ENCODE assay signal across 22 cellular contexts in genomic region chr7:91228927-91229326, GRCh38. TPM values are rescaled to one million over a fixed set of nuclear protein-coding genes. Genes with fewer than 3 reads are reported as not detected.
A peak's percentile ranks its signal among the peaks of the same experiment; 100 is the strongest.
DNase-seq lines count a peak whose midpoint lies in the region; ATAC-seq and TF ChIP-seq lines count a peak whose summit lies in the region.
"Had no signal": no experiment of that assay in that cellular context is flagged by ENCODE, and none has a peak within 500 bp of the region (broad histone marks: within the 10 kb centered on the region; RNA-seq: fewer than 3 reads in every experiment).

No MANE protein-coding gene starts in this region.

- peak; percentile 74 for ATAC-seq in PC-3
- ATAC-seq: activated CD8-positive, alpha-beta T cell treated with anti-CD3 and anti-CD28 coated beads for 36 hours; activated naive CD4-positive, alpha-beta T cell treated with anti-CD3 and anti-CD28 coated beads, Interleukin-2, amount 50 U/mL, for 72 hours; activated T-cell treated with anti-CD3 and anti-CD28 coated beads, Interleukin-2, amount 50 U/mL, for 4 hours; heart left ventricle; lower lobe of right lung; stimulated activated naive CD8-positive, alpha-beta T cell treated with anti-CD3 and anti-CD28 coated beads, Interleukin-15, amount 100 ng/mL, for 72 hours; T-helper 17 cell had no signal

- intact Hi-C loops in PC-3 (cut with micrococcal nuclease): loop anchor here (5.0 kb wide), 1 partner anchor 142 kb away; no protein-coding TSS in a partner anchor

- POLR2A ChIA-PET in AG04450 (lab: Yijun Ruan, JAX) (interaction anchor here (0.7 to 1.5 kb wide), 5 partner anchors 10 to 64 kb away, joined by 3 to 10 read pairs (median 3); no protein-coding TSS in a partner anchor), PC-3 (lab: Charles Lee; ENCODE audit: unreplicated experiment) (interaction anchor here (0.6 to 0.7 kb wide), 2 partner anchors 21 to 37 kb away, joined by 3 to 8 read pairs; no protein-coding TSS in a partner anchor)

- no peak for DNase-seq in AG04450 (ENCODE audit: low read depth, low spot score)
- DNase-seq in HFFc6: no peak
- peak; percentile 56 for DNase-seq in PC-3
- peak; percentile 60 for DNase-seq in fibroblast of mammary gland (ENCODE audit: low read depth)
- no peak for DNase-seq in activated CD4-positive, CD25-positive, alpha-beta regulatory T cell treated with anti-CD3 and anti-CD28 coated beads, Interleukin-2, amount 50 U/mL, for 72 hours
- DNase-seq in GM03348 (ENCODE audit: low spot score): no peak
- no peak for DNase-seq in central memory CD4-positive, alpha-beta T cell
- DNase-seq in mesendoderm: no peak
- DNase-seq: activated CD8-positive, alpha-beta T cell treated with anti-CD3 and anti-CD28 coated beads for 36 hours; activated T-cell treated with anti-CD3 and anti-CD28 coated beads, Interleukin-2, amount 50 U/mL, for 4 hours; heart left ventricle; lower lobe of right lung; NCI-H1092; sigmoid colon; stimulated activated CD4-positive, alpha-beta T cell treated with anti-CD3 and anti-CD28 coated beads, Interleukin-2, amount 100 ng/mL, for 24 hours; stimulated activated naive CD8-positive, alpha-beta T cell treated with anti-CD3 and anti-CD28 coated beads, Interleukin-15, amount 100 ng/mL, for 72 hours; T-helper 17 cell; trophoblast cell; WERI-Rb-1 had no signal

- H3K27me3 ChIP-seq in AG04450 (ENCODE audit: control insufficient read depth, insufficient read depth, low read length): no peaks in the 10 kb centered on the region
- H3K27me3 ChIP-seq in PC-3 (ENCODE audit: low read length): no peaks in the 10 kb centered on the region
- H3K27me3 ChIP-seq in mesendoderm (ENCODE audit: insufficient read depth, low read length, poor library complexity): no peaks in the 10 kb centered on the region
- H3K27me3 ChIP-seq: heart left ventricle, sigmoid colon had no signal

- BruUV-seq in PC-3 (replicated peaks; lab: Mats Ljungman, UMichigan): no TSS peak

- H4K20me1 ChIP-seq in PC-3 (ENCODE audit: low read length): no peaks in the 10 kb centered on the region

- H3K4me3 ChIP-seq in AG04450 (ENCODE audit: low read depth, low read length): no peak overlapping the region
- peak overlapping the region; percentile 29 for H3K4me3 ChIP-seq in PC-3 (ENCODE audit: low read length)
- no peak overlapping the region for H3K4me3 ChIP-seq in fibroblast of mammary gland (ENCODE audit: control insufficient read depth, low read depth, low read length)
- no peak overlapping the region for H3K4me3 ChIP-seq in mesendoderm (ENCODE audit: low read length)
- H3K4me3 ChIP-seq: heart left ventricle, lower lobe of right lung, sigmoid colon had no signal

- H3K4me3 Mint-ChIP-seq in HFFc6: peak overlapping the region; percentile 56; the same call in 1 of the 2 replicates
- H3K4me3 Mint-ChIP-seq: activated CD8-positive, alpha-beta T cell treated with anti-CD3 and anti-CD28 coated beads for 36 hours; activated T-cell treated with anti-CD3 and anti-CD28 coated beads, Interleukin-2, amount 50 U/mL, for 4 hours; stimulated activated naive CD8-positive, alpha-beta T cell treated with anti-CD3 and anti-CD28 coated beads, Interleukin-15, amount 100 ng/mL, for 72 hours; T-helper 17 cell had no signal

- H4K5ac ChIP-seq in mesendoderm (ENCODE audit: low read length): no peak overlapping the region

- CTCF ChIA-PET in AG04450 (lab: Charles Lee): interaction anchor here (0.8 to 1.9 kb wide), 4 partner anchors 11 to 146 kb away, joined by 3 to 6 read pairs (median 4); no protein-coding TSS in a partner anchor
- CTCF ChIA-PET in PC-3 (lab: Charles Lee): interaction anchor here (1.0 kb wide), 1 partner anchor 146 kb away, joined by 4 read pairs; no protein-coding TSS in a partner anchor

- WGBS in mesendoderm (ENCODE audit: extremely low coverage, insufficient coverage, low lambda C conversion rate): no CpG with 5 or more reads among the region's 2 CpGs

- no peak overlapping the region for H3K18ac ChIP-seq in mesendoderm (ENCODE audit: low read length)

- peak overlapping the region; percentile 58 for H2AFZ ChIP-seq in PC-3 (ENCODE audit: low read length)
- H2AFZ ChIP-seq: parathyroid adenoma had no signal

- H3K79me1 ChIP-seq in mesendoderm (ENCODE audit: low read length): no peaks in the 10 kb centered on the region

- no peaks in the 10 kb centered on the region for H3F3A ChIP-seq in PC-3 (ENCODE audit: low read length, unreplicated experiment)

- peaks cover 49% of the 10 kb centered on the region for H3K4me1 Mint-ChIP-seq in HFFc6 (ENCODE audit: low read depth)
- H3K4me1 Mint-ChIP-seq: stimulated activated naive CD8-positive, alpha-beta T cell treated with anti-CD3 and anti-CD28 coated beads, Interleukin-15, amount 100 ng/mL, for 72 hours; T-helper 17 cell had no signal

- no peak overlapping the region for H3K56ac ChIP-seq in mesendoderm (ENCODE audit: low read length)

- H2AK5ac ChIP-seq in mesendoderm (ENCODE audit: low read length): no peak overlapping the region

- H3K4me1 ChIP-seq in PC-3 (ENCODE audit: insufficient read depth, low read length): peaks cover 21% of the 10 kb centered on the region
- no peaks in the 10 kb centered on the region for H3K4me1 ChIP-seq in mesendoderm (ENCODE audit: control insufficient read depth, low read depth, low read length)
- H3K4me1 ChIP-seq: heart left ventricle, parathyroid adenoma, sigmoid colon had no signal

- H3K9ac ChIP-seq in PC-3 (ENCODE audit: low read length): peak overlapping the region; percentile 50
- no peak overlapping the region for H3K9ac ChIP-seq in mesendoderm (ENCODE audit: low read length)
- H3K9ac ChIP-seq: KMS-11, parathyroid adenoma had no signal

- H4K8ac ChIP-seq in mesendoderm (ENCODE audit: low read depth, low read length): no peak overlapping the region

- TF ChIP-seq CTCF in AG04450 (IDR thresholded peaks at IDR 0.05; ENCODE audit: low read depth, low read length): no peak
- TF ChIP-seq CTCF in HFFc6 (IDR thresholded peaks at IDR 0.05): no peak
- no peak for TF ChIP-seq CTCF in PC-3 (conservative IDR thresholded peaks at IDR 0.05; ENCODE audit: low read depth, low read length)
- no peak for TF ChIP-seq CTCF in fibroblast of mammary gland (conservative IDR thresholded peaks at IDR 0.05; ENCODE audit: control insufficient read depth, insufficient read depth, low read depth, low read length)

- H3K79me2 ChIP-seq in PC-3 (ENCODE audit: low read length) (no peaks in the 10 kb centered on the region), mesendoderm (ENCODE audit: control insufficient read depth, insufficient read depth, low read length) (no peaks in the 10 kb centered on the region)
- H3K79me2 ChIP-seq: parathyroid adenoma had no signal

- H3K9me3 Mint-ChIP-seq in HFFc6: peaks cover 8% of the 10 kb centered on the region
- H3K9me3 Mint-ChIP-seq: activated CD8-positive, alpha-beta T cell treated with anti-CD3 and anti-CD28 coated beads for 36 hours; activated naive CD4-positive, alpha-beta T cell treated with anti-CD3 and anti-CD28 coated beads, Interleukin-2, amount 50 U/mL, for 72 hours; activated T-cell treated with anti-CD3 and anti-CD28 coated beads, Interleukin-2, amount 50 U/mL, for 4 hours; stimulated activated naive CD8-positive, alpha-beta T cell treated with anti-CD3 and anti-CD28 coated beads, Interleukin-15, amount 100 ng/mL, for 72 hours had no signal

- H3K9me3 ChIP-seq in AG04450 (ENCODE audit: control insufficient read depth, insufficient read depth, low read length) (peaks cover 9% of the 10 kb centered on the region; the same call in 1 of the 2 replicates), PC-3 (ENCODE audit: low read length) (no peaks in the 10 kb centered on the region)
- H3K9me3 ChIP-seq: lower lobe of right lung, sigmoid colon had no signal

- H3K36me3 ChIP-seq in PC-3 (ENCODE audit: low read depth, low read length) (no peaks in the 10 kb centered on the region), mesendoderm (ENCODE audit: control insufficient read depth, insufficient read depth, low read length) (no peaks in the 10 kb centered on the region)
- H3K36me3 ChIP-seq: heart left ventricle, lower lobe of right lung, sigmoid colon, WERI-Rb-1 had no signal

- H3K36me3 Mint-ChIP-seq in HFFc6 (ENCODE audit: low read depth): peaks cover 8% of the 10 kb centered on the region
- H3K36me3 Mint-ChIP-seq: activated naive CD4-positive, alpha-beta T cell treated with anti-CD3 and anti-CD28 coated beads, Interleukin-2, amount 50 U/mL, for 72 hours had no signal

- peak overlapping the region; percentile 55; the same call in 1 of the 2 replicates for H3K27ac Mint-ChIP-seq in HFFc6
- H3K27ac Mint-ChIP-seq: activated CD8-positive, alpha-beta T cell treated with anti-CD3 and anti-CD28 coated beads for 36 hours; activated naive CD4-positive, alpha-beta T cell treated with anti-CD3 and anti-CD28 coated beads, Interleukin-2, amount 50 U/mL, for 72 hours; stimulated activated naive CD8-positive, alpha-beta T cell treated with anti-CD3 and anti-CD28 coated beads, Interleukin-15, amount 100 ng/mL, for 72 hours; T-helper 17 cell had no signal

- no peak overlapping the region for H2BK5ac ChIP-seq in mesendoderm (ENCODE audit: low read length)

- H2BK120ac ChIP-seq in mesendoderm (ENCODE audit: low read depth, low read length): no peak overlapping the region

- peak overlapping the region; percentile 73 for H3K4me2 ChIP-seq in PC-3 (ENCODE audit: low read length)
- no peak overlapping the region for H3K4me2 ChIP-seq in mesendoderm (ENCODE audit: low read length)
- H3K4me2 ChIP-seq: KMS-11 had no signal

- no peak overlapping the region for H2BK15ac ChIP-seq in mesendoderm (replicated peaks; ENCODE audit: low read depth)

- no peak overlapping the region for H3K4ac ChIP-seq in mesendoderm (ENCODE audit: low read depth, low read length)

- H3K9me2 ChIP-seq in PC-3 (replicated peaks; ENCODE audit: low read length): no peaks in the 10 kb centered on the region

- H3K27ac ChIP-seq in AG04450 (ENCODE audit: low read depth, low read length) (peak overlapping the region; percentile 21), PC-3 (ENCODE audit: low read length) (peak overlapping the region; percentile 84), mesendoderm (ENCODE audit: low read depth, low read length) (no peak overlapping the region)
- H3K27ac ChIP-seq: heart left ventricle, KMS-11, lower lobe of right lung, parathyroid adenoma, sigmoid colon, WERI-Rb-1 had no signal

- no peak overlapping the region for H3K23ac ChIP-seq in mesendoderm (ENCODE audit: low read length)

- H3K27me3 Mint-ChIP-seq in HFFc6 (ENCODE audit: insufficient read depth): peaks cover 4% of the 10 kb centered on the region
- H3K27me3 Mint-ChIP-seq: activated CD8-positive, alpha-beta T cell treated with anti-CD3 and anti-CD28 coated beads for 36 hours; stimulated activated naive CD8-positive, alpha-beta T cell treated with anti-CD3 and anti-CD28 coated beads, Interleukin-15, amount 100 ng/mL, for 72 hours; T-helper 17 cell had no signal

RNA-seq across cellular contexts. Expression of gene FZD1, which starts 35.3 kb away (rescaled TPM):
- 9.6 TPM in 2 replicates for polyA plus RNA-seq in AG04450 (2011; rRNA removed)
- 10.3 and 11.7 TPM in 2 replicates for polyA minus RNA-seq in AG04450 (2011; rRNA and poly(A)+ RNA removed)
- 10 to 100 TPM in 3 of 6 experiments, 1 to 10 TPM in 3; 9.0 to 11.1 (median 9.9) TPM for total RNA-seq in HFFc6 (2021; fragmentation: NEBNext Ultra II Directional; extraction: Animal tissue kit (Norgen Biotek cat#: 25700))
- total RNA-seq in PC-3 (2014; rRNA removed): 2.7 and 3.1 TPM in 2 replicates
- polyA plus RNA-seq in mesendoderm (2013, experiment 1 of 2): 0.98 TPM
- polyA plus RNA-seq in mesendoderm (2013, experiment 2 of 2): 0.97 TPM

Comparison
In these comparisons a context has a peak if more than half of its experiments do, and no peak if none do; other contexts are left out.
1. DNase-seq: peak in PC-3 (single experiment) and fibroblast of mammary gland (single experiment); none in AG04450 (single experiment), HFFc6 (single experiment), activated CD4-positive, CD25-positive, alpha-beta regulatory T cell treated with anti-CD3 and anti-CD28 coated beads, Interleukin-2, amount 50 U/mL, for 72 hours (single experiment), GM03348 (single experiment), central memory CD4-positive, alpha-beta T cell (single experiment) and mesendoderm (single experiment).